Comparison of ENCODE assay signal across 22 cellular contexts in genomic region chr1:203584040-203584439, GRCh38. TPM values are rescaled to one million over a fixed set of nuclear protein-coding genes. Genes with fewer than 3 reads are reported as not detected.
DNase-seq lines count a peak whose midpoint lies in the region; ATAC-seq, FAIRE-seq and TF ChIP-seq lines count a peak whose summit lies in the region.
"Had no signal": no experiment of that assay in that cellular context is flagged by ENCODE, and none has a peak within 500 bp of the region (broad histone marks: within the 10 kb centered on the region; RNA-seq: fewer than 3 reads in every experiment).

No MANE protein-coding gene starts in this region.

- CTCF ChIA-PET in K562 (lab: Yijun Ruan, JAX; ENCODE audit: low intra/inter-chr PET ratio): interaction anchor here (0.6 kb wide), 1 partner anchor 1063 kb away, joined by 5 read pairs; no protein-coding TSS in a partner anchor

- BruUV-seq in K562 (replicated peaks; lab: Mats Ljungman, UMichigan): no TSS peak

- H3K9me1 ChIP-seq in K562 (ENCODE audit: control insufficient read depth, insufficient read depth, low read length): no peaks in the 10 kb centered on the region

- peaks cover 4% of the 10 kb centered on the region for H4K20me1 ChIP-seq in K562 (replicated peaks; ENCODE audit: control insufficient read depth, insufficient read depth, low read length)

- WGBS in K562 (ENCODE audit: insufficient coverage, low coverage, missing lambda C conversion rate): 0% methylated on average over 1 of the region's 1 CpG
- WGBS in gastroesophageal sphincter (ENCODE audit: low coverage in 1 of 2), 2 donors: 50% methylated on average over 1 of the region's 1 CpG; no CpG with 5 or more reads in 1 of the 2 donors

- no peak for TF ChIP-seq RAD21 in K562 (CRISPR knock-in tag; conservative IDR thresholded peaks at IDR 0.05 in 1 of 2, IDR thresholded peaks at IDR 0.05 in 1 of 2)

- no peak overlapping the region for H2AFZ ChIP-seq in K562 (ENCODE audit: low read depth, low read length)

- no peak for ATAC-seq in K562
- ATAC-seq in gastroesophageal sphincter: peak; percentile 86
- no peak for ATAC-seq in GM19452 (IDR thresholded peaks at IDR 0.05; ENCODE audit: unreplicated experiment)
- no peak for ATAC-seq in HG03159 (IDR thresholded peaks at IDR 0.05; ENCODE audit: unreplicated experiment)
- ATAC-seq: activated naive CD4-positive, alpha-beta T cell treated with anti-CD3 and anti-CD28 coated beads, Interleukin-2, amount 50 U/mL, for 72 hours; left lobe of liver; natural killer cell; right lobe of liver had no signal

- TF ChIP-seq EP300 in K562 (IDR thresholded peaks at IDR 0.05; ENCODE audit: low read length) (no peak), gastroesophageal sphincter (IDR thresholded peaks at IDR 0.05) (no peak)

- H3K4me1 ChIP-seq in K562 (replicated peaks in 1 of 2; ENCODE audit: control insufficient read depth in 2 of 2, insufficient read depth in 2 of 2, low read length in 2 of 2) (no peaks in the 10 kb centered on the region), gastroesophageal sphincter (peaks cover 0 to 9% (median 0%) of the 10 kb centered on the region in 3 donors), uterus (no peaks in the 10 kb centered on the region)
- H3K4me1 ChIP-seq: right lobe of liver had no signal

- H3K9me3 ChIP-seq in K562 (replicated peaks; ENCODE audit: control insufficient read depth, insufficient read depth, low read depth, low read length) (no peaks in the 10 kb centered on the region), gastroesophageal sphincter (no peaks in the 10 kb centered on the region), uterus (no peaks in the 10 kb centered on the region)
- H3K9me3 ChIP-seq: right lobe of liver had no signal

- FAIRE-seq in K562 (lab: Jason Lieb, UNC): no peak
- FAIRE-seq: colon, GM12891, GM19239 had no signal

- no peak for TF ChIP-seq POLR2A in K562 (conservative IDR thresholded peaks at IDR 0.05)
- TF ChIP-seq POLR2A in gastroesophageal sphincter (IDR thresholded peaks at IDR 0.05): no peak
- TF ChIP-seq POLR2A in uterus (IDR thresholded peaks at IDR 0.05): no peak

- in situ Hi-C loops in K562 (cut with MboI): no loop called here

- intact Hi-C loops in K562 (cut with micrococcal nuclease) (no loop called here), uterus (cut with DNase I; ENCODE audit: low total_unique reads) (no loop called here)

- DNase-seq in HCEC 1CT: peak; percentile 72
- no peak for DNase-seq in K562 (ENCODE audit: extremely low read depth in 1 of 4, low spot score in 3 of 4)
- DNase-seq in uterus: peak; percentile 43 to 49
- DNase-seq in COLO829 (ENCODE audit: low spot score): no peak
- DNase-seq: activated CD4-positive, alpha-beta T cell treated with anti-CD3 and anti-CD28 coated beads, Interleukin-2, amount 10 ng/mL, durations not matched to agents 24 days and 14 days; CD4-positive, alpha-beta memory T cell; DMS153; natural killer cell; NCI-H1436; NCI-H524; right lobe of liver; stimulated activated CD8-positive, alpha-beta memory T cell treated with anti-CD3 and anti-CD28 coated beads, Interleukin-4, amount 100 ng/mL, for 48 hours; T-helper 2 cell had no signal

- no peaks in the 10 kb centered on the region for H3K79me2 ChIP-seq in K562 (ENCODE audit: control insufficient read depth, insufficient read depth, low read length)

- TF ChIP-seq CTCF in K562 (IDR thresholded peaks at IDR 0.05 in 2 of 3, conservative IDR thresholded peaks at IDR 0.05 in 1 of 3; ENCODE audit: insufficient read depth in 2 of 3, low read depth in 1 of 3, low read length in 3 of 3): no peak
- no peak for TF ChIP-seq CTCF in gastroesophageal sphincter (IDR thresholded peaks at IDR 0.05)
- no peak for TF ChIP-seq CTCF in uterus (IDR thresholded peaks at IDR 0.05)

- no peak overlapping the region for H3K27ac ChIP-seq in K562 (ENCODE audit: extremely low read depth, low read depth, low read length)
- H3K27ac ChIP-seq in gastroesophageal sphincter: peak overlapping the region in 3 of 4 donors; percentile 52 to 75 (median 72)
- peak overlapping the region in 1 of 2 donors; percentile 47 for H3K27ac ChIP-seq in uterus
- H3K27ac ChIP-seq: HL-60, right lobe of liver had no signal

- H3K36me3 ChIP-seq in K562 (ENCODE audit: control insufficient read depth, insufficient read depth, low read length) (no peaks in the 10 kb centered on the region), gastroesophageal sphincter (no peaks in the 10 kb centered on the region), uterus (no peaks in the 10 kb centered on the region)
- H3K36me3 ChIP-seq: right lobe of liver had no signal

- H3K27me3 ChIP-seq in K562 (ENCODE audit: control insufficient read depth in 2 of 2, insufficient read depth in 2 of 2, low read length in 2 of 2) (peaks cover 46 to 76% of the 10 kb centered on the region in 2 experiments), gastroesophageal sphincter (no peaks in the 10 kb centered on the region), uterus (no peaks in the 10 kb centered on the region)
- H3K27me3 ChIP-seq: right lobe of liver had no signal

- POLR2A ChIA-PET in K562 (lab: Yijun Ruan, JAX): interaction anchor here (0.7 to 2.0 kb wide), 4 partner anchors 9 to 23 kb away, joined by 3 to 8 read pairs (median 4); no protein-coding TSS in a partner anchor

- H3K4me2 ChIP-seq in K562 (ENCODE audit: insufficient read depth, low read length): no peak overlapping the region

- no peak overlapping the region for H3K9ac ChIP-seq in K562 (ENCODE audit: insufficient read depth in 1 of 2, low read depth in 2 of 2, low read length in 2 of 2)

- no peak overlapping the region for H3K4me3 ChIP-seq in K562
- H3K4me3 ChIP-seq in gastroesophageal sphincter: no peak overlapping the region
- H3K4me3 ChIP-seq in uterus: no peak overlapping the region
- H3K4me3 ChIP-seq: right lobe of liver had no signal

TF ChIP-seq in K562, 482 proteins besides CTCF, POLR2A, EP300 and RAD21:
- TF ChIP-seq ZKSCAN1 (IDR thresholded peaks at IDR 0.05; ENCODE audit: low read depth, low read length) (peak; percentile 68; the same call in 1 of the 2 replicates), ELF1 (tag; IDR thresholded peaks at IDR 0.05) (no peak)

RNA-seq across cellular contexts. Expression of gene ATP2B4, which starts 42.6 kb away (rescaled TPM):
- 99.9 and 127 TPM in 2 replicates for total RNA-seq in K562 (2011; cell fraction: chromatin; rRNA removed; ENCODE audit: low replicate concordance)
- total RNA-seq in K562 (2011; cell fraction: nucleolus; rRNA removed): 72.9 and 73.4 TPM in 2 replicates
- total RNA-seq in K562 (2011; cell fraction: nucleoplasm; rRNA removed): 89.0 and 95.0 TPM in 2 replicates
- total RNA-seq in K562 (2014; rRNA removed) (15.6 and 16.2 TPM in 2 replicates), K562 (2014; rRNA removed; fragmentation: Illumina TruSeq; extraction: Trizol) (18.2 and 19.7 TPM in 2 replicates), K562 (2015; rRNA removed; fragmentation: Illumina TruSeq; extraction: Trizol) (22.8 and 24.3 TPM in 2 replicates), K562 (2021) (24.2 and 26.3 TPM in 2 replicates), gastroesophageal sphincter (100 to 1,000 TPM; 211 to 454 (median 257) TPM), uterus (100 to 1,000 TPM in 3 of 4 donors, 10 to 100 TPM in 1; 82.6 to 464 (median 215) TPM)
- polyA plus RNA-seq in K562 (2011; rRNA removed) (38.5 and 40.6 TPM in 2 replicates), K562 (2014; fragmentation: Illumina TruSeq; extraction: Trizol) (24.4 and 28.7 TPM in 2 replicates), K562 (2014; fragmentation: Nextera tagmentation; extraction: Ambion mirVana) (10 to 100 TPM; 10.3 to 11.3 TPM), K562 (2014; rRNA removed) (20.2 and 21.7 TPM in 2 replicates)
- 22.6 and 31.8 TPM in 2 replicates for polyA plus RNA-seq in K562 (2011; cell fraction: cytosol; rRNA removed)
- polyA plus RNA-seq in K562 (2011; cell fraction: nucleus; rRNA removed): 65.0 and 81.5 TPM in 2 replicates
- polyA plus RNA-seq in K562 (2012): 19.0 and 22.9 TPM in 2 replicates
- 90.3 and 109 TPM in 2 replicates for polyA minus RNA-seq in K562 (2011; rRNA and poly(A)+ RNA removed)
- 46.4 and 53.4 TPM in 2 replicates for polyA minus RNA-seq in K562 (2011; cell fraction: cytosol; rRNA and poly(A)+ RNA removed)
- polyA minus RNA-seq in K562 (2011; cell fraction: nucleus; rRNA and poly(A)+ RNA removed): 27.2 and 48.3 TPM in 2 replicates

Comparison
In these comparisons a context has a peak if more than half of its experiments do, and no peak if none do; other contexts are left out.
1. DNase-seq: peak in HCEC 1CT (single experiment) and uterus (2 of 2); none in K562 (0 of 4) and COLO829 (single experiment).